ENCODE assay signal across 1 cellular context in the genomic region with DNA sequence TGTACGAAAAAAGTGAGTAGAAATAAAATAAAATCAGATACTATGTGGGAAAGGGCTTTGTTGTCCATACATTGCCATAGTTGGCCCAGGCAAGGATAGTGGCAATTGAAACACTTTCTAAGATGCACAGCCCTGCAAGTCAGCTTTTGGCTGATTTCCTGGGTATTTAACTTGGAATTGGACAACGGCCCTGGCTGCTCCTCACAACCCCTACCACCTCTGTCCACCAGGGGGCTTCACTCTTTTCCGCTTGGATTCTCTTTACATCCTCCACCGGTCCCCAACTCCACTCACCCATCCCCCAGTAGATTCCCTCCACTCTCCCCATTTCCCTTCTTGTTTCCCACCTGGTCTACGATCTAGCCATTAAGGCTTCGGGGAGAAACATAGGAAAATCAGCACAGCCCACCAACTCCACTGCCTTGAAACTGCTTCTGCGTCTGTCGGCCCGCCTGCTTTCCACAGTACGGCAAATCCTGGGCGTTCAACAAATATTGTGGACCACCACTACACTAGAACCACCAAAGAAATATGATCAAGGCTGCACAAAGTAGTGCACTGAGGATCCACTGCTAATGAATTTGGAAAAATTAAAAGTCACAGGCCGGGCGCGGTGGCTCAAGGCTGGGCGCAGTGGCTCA.
TF ChIP-seq lines count a peak whose summit lies in the region.

No MANE protein-coding gene starts in this region.

TF ChIP-seq in HepG2, 621 proteins besides CTCF, POLR2A, EP300 and RAD21 (continued from another document and continues in another):
- TF ChIP-seq ZNF609 (CRISPR knock-in tag; IDR thresholded peaks at IDR 0.05; ENCODE audit: borderline replicate concordance): no peak
- TF ChIP-seq HOXA9 (CRISPR knock-in tag; IDR thresholded peaks at IDR 0.05; ENCODE audit: borderline replicate concordance): no peak
- no peak for TF ChIP-seq MAFK (conservative IDR thresholded peaks at IDR 0.05 in 1 of 2, IDR thresholded peaks at IDR 0.05 in 1 of 2; ENCODE audit: low read length in 2 of 2)
- TF ChIP-seq XRCC5 (optimal IDR thresholded peaks at IDR 0.05; ENCODE audit: low read length): peak; percentile 31
- TF ChIP-seq PHF8 (CRISPR knock-in tag; IDR thresholded peaks at IDR 0.05): no peak
- no peak for TF ChIP-seq RFXAP (CRISPR knock-in tag; IDR thresholded peaks at IDR 0.05; ENCODE audit: borderline replicate concordance)
- no peak for TF ChIP-seq PLRG1 (conservative IDR thresholded peaks at IDR 0.05)
- peak; percentile 69 for TF ChIP-seq HNRNPK (IDR thresholded peaks at IDR 0.05; ENCODE audit: low read depth, low read length, poor library complexity, severe bottlenecking)
- TF ChIP-seq SNAPC4 (CRISPR knock-in tag; IDR thresholded peaks at IDR 0.05): no peak
- no peak for TF ChIP-seq ZNF318 (CRISPR knock-in tag; IDR thresholded peaks at IDR 0.05)
- TF ChIP-seq ZHX2 (IDR thresholded peaks at IDR 0.05; ENCODE audit: low read depth): no peak
- no peak for TF ChIP-seq ZHX2 (CRISPR knock-in tag; IDR thresholded peaks at IDR 0.05; ENCODE audit: borderline replicate concordance)
- peak; percentile 30 for TF ChIP-seq STAG1 (CRISPR knock-in tag; IDR thresholded peaks at IDR 0.05)
- no peak for TF ChIP-seq SALL1 (CRISPR knock-in tag; IDR thresholded peaks at IDR 0.05)
- TF ChIP-seq SKI (IDR thresholded peaks at IDR 0.05; ENCODE audit: partially characterized antibody): no peak
- TF ChIP-seq ZNF512B (CRISPR knock-in tag; IDR thresholded peaks at IDR 0.05; ENCODE audit: borderline replicate concordance): no peak
- no peak for TF ChIP-seq SOX13 (IDR thresholded peaks at IDR 0.05)
- TF ChIP-seq SOX13 (CRISPR knock-in tag; conservative IDR thresholded peaks at IDR 0.05 in 1 of 2, IDR thresholded peaks at IDR 0.05 in 1 of 2): no peak
